Comparison of ENCODE assay signal across 20 cellular contexts in genomic region chr12:18706798-18707197, GRCh38. TPM values are rescaled to one million over a fixed set of nuclear protein-coding genes. Genes with fewer than 3 reads are reported as not detected.
A peak's percentile ranks its signal among the peaks of the same experiment; 100 is the strongest.
DNase-seq lines count a peak whose midpoint lies in the region; TF ChIP-seq lines count a peak whose summit lies in the region.
"Had no signal": no experiment of that assay in that cellular context is flagged by ENCODE, and none has a peak within 500 bp of the region (broad histone marks: within the 10 kb centered on the region; RNA-seq: fewer than 3 reads in every experiment).

No MANE protein-coding gene starts in this region.

- H3K4me3 ChIP-seq in adrenal gland (no peak overlapping the region), fibroblast of pulmonary artery (replicated peaks; ENCODE audit: low read depth, low read length) (no peak overlapping the region)

- WGBS in adrenal gland, 4 donors, result 90 to 100% (median 96%) methylated on average over 1 of the region's 1 CpG

- intact Hi-C loops in adrenal gland (cut with DNase I), result no loop called here

- no peaks in the 10 kb centered on the region for H3K36me3 ChIP-seq in adrenal gland (replicated peaks in 1 of 2)

- no peak overlapping the region for H3K27ac ChIP-seq in adrenal gland

- no peaks in the 10 kb centered on the region for H3K4me1 ChIP-seq in adrenal gland (replicated peaks in 1 of 2)

- DNase-seq in NCI-H146 (lab: John Stamatoyannopoulos, UW), result peak; percentile 2
- DNase-seq in NCI-H146 treated with DMSO at 0.1 percent for 48 hours (lab: John Stamatoyannopoulos, UW; ENCODE audit: unreplicated experiment), result no peak
- peak; percentile 44 for DNase-seq in HT1080 (ENCODE audit: low read depth)
- DNase-seq in adrenal gland, result peak in 6 of 7 donors; percentile 7 to 57 (median 24)
- DNase-seq in fibroblast of pulmonary artery (ENCODE audit: low read depth), result peak; percentile 22
- DNase-seq in central memory CD4-positive, alpha-beta T cell, result no peak
- no peak for DNase-seq in NCI-H187 treated with DMSO at 0.1 percent for 48 hours (lab: John Stamatoyannopoulos, UW)
- DNase-seq in stimulated activated CD4-positive, alpha-beta T cell treated with anti-CD3 and anti-CD28 coated beads, Interleukin-4, amount 100 ng/mL, for 24 hours, result no peak
- DNase-seq: 8988T; CD8-positive, alpha-beta T cell; DND-41; HFFc6; KG1; NCI-H2029; NCI-H2171 treated with DMSO at 0.1 percent for 48 hours; NCI-H524 treated with DMSO at 0.1 percent for 48 hours; RPMI8226; SIG-M5 had no signal

- no peaks in the 10 kb centered on the region for H3K9me3 ChIP-seq in adrenal gland (replicated peaks in 1 of 3)

- H3K27me3 ChIP-seq in adrenal gland, result no peaks in the 10 kb centered on the region

- no peak for TF ChIP-seq CTCF in adrenal gland (IDR thresholded peaks at IDR 0.05)
- no peak for TF ChIP-seq CTCF in fibroblast of pulmonary artery (IDR thresholded peaks at IDR 0.05; ENCODE audit: low read length, missing control alignments)

- no peak for TF ChIP-seq POLR2A in adrenal gland (IDR thresholded peaks at IDR 0.05)

RNA-seq across cellular contexts. Expression of gene PLCZ1, which starts 31.0 kb away (rescaled TPM):
- total RNA-seq in HT1080 (2014; rRNA removed; shearing (Covaris generic)), result 0.07 TPM in 1 of 2 replicates, not detected in the other
- 0.16 TPM in 1 of 2 replicates, not detected in the other for polyA plus RNA-seq in HT1080 (2015; cell fraction: cytosol; rRNA removed)
- 0.35 and 0.45 TPM in 2 replicates for polyA plus RNA-seq in HT1080 (2015; cell fraction: nucleus; rRNA removed)
- total RNA-seq in adrenal gland, result not detected
- polyA plus RNA-seq in adrenal gland, result not detected
- total RNA-seq: CD8-positive, alpha-beta T cell; H1; HFFc6 had no signal
- polyA plus RNA-seq: BJ, H1 had no signal

RNA-seq across cellular contexts. Expression of gene CAPZA3, which starts 31.1 kb away (rescaled TPM):
- not detected in 2 replicates for total RNA-seq in HT1080 (2014; rRNA removed; shearing (Covaris generic))
- not detected in 2 replicates for polyA plus RNA-seq in HT1080 (2015; cell fraction: cytosol; rRNA removed)
- not detected in 2 replicates for polyA plus RNA-seq in HT1080 (2015; cell fraction: nucleus; rRNA removed)
- not detected for total RNA-seq in adrenal gland
- under 1 TPM in 1 of 3 donors, not detected in 2; 0.17 TPM for polyA plus RNA-seq in adrenal gland
- total RNA-seq: CD8-positive, alpha-beta T cell; H1; HFFc6 had no signal
- polyA plus RNA-seq: BJ, H1 had no signal

Comparison
In these comparisons a context has a peak if more than half of its experiments do, and no peak if none do; other contexts are left out.
1. DNase-seq: peak in NCI-H146 (single experiment), HT1080 (single experiment), adrenal gland (6 of 7) and fibroblast of pulmonary artery (single experiment); none in NCI-H146 treated with DMSO at 0.1 percent for 48 hours (single experiment), central memory CD4-positive, alpha-beta T cell (single experiment), NCI-H187 treated with DMSO at 0.1 percent for 48 hours (single experiment) and stimulated activated CD4-positive, alpha-beta T cell treated with anti-CD3 and anti-CD28 coated beads, Interleukin-4, amount 100 ng/mL, for 24 hours (single experiment).